Comparison of ENCODE assay signal across 1 cellular context in the genomic region with DNA sequence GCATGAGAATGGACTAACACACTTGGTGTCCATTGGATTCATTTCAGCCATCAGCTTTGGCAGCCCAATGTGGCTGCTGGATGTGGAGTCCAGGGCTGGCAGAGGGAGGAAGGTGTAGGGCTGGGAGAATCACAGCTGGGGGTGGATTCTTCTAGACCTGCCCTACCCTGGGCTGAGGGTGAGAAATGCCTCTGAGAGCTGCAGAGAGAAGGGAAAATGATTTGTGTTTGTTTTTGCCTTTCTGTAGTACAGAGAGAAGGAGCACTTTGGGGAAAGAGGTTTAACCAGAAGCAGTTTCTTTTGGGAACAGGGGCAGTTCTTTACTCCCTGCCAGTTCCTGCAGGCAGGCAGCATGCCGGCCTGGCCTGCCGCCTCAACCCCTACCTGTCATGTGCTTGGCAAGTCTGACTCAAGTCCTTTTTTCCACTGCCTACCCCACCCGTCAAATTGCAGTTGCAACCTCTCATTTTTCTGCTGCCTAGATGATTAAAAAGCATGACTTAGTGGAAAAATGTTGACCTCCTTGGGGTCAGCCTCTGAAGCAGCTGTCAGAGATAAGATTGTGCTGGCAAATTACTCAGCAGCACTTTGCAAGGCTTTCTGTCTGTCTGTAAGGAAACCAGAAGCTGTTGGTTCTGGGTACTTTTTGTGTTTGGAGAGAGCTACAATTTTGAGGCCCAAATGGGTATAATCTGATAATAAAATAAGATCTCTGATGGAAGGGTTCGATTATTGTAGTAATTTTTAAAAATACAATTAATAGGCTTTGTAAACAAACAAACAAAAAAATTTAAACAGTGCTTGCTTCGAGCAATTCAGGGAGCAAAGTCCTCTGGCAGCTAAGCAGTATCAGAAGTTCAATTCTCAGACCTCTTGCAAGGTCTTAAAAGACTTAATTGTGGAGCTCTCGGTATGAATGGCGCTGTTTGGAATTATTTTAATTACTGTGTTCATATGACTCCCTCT.
TF ChIP-seq lines count a peak whose summit lies in the region.

No MANE protein-coding gene starts in this region.

TF ChIP-seq in HEK293, 187 proteins besides CTCF, POLR2A, EP300 and RAD21 (continued from another document):
- TF ChIP-seq ZNF600 (tag by site-specific recombination; IDR thresholded peaks at IDR 0.05), result peak; percentile 33; the same call in 1 of the 2 replicates
- TF ChIP-seq, protein P1, sequence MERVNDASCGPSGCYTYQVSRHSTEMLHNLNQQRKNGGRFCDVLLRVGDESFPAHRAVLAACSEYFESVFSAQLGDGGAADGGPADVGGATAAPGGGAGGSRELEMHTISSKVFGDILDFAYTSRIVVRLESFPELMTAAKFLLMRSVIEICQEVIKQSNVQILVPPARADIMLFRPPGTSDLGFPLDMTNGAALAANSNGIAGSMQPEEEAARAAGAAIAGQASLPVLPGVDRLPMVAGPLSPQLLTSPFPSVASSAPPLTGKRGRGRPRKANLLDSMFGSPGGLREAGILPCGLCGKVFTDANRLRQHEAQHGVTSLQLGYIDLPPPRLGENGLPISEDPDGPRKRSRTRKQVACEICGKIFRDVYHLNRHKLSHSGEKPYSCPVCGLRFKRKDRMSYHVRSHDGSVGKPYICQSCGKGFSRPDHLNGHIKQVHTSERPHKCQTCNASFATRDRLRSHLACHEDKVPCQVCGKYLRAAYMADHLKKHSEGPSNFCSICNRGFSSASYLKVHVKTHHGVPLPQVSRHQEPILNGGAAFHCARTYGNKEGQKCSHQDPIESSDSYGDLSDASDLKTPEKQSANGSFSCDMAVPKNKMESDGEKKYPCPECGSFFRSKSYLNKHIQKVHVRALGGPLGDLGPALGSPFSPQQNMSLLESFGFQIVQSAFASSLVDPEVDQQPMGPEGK (tag by site-specific recombination; IDR thresholded peaks at IDR 0.05), result 0 out of 2 replicates have a peak, but pooled peaks have one; percentile 28
- TF ChIP-seq, protein P2, sequence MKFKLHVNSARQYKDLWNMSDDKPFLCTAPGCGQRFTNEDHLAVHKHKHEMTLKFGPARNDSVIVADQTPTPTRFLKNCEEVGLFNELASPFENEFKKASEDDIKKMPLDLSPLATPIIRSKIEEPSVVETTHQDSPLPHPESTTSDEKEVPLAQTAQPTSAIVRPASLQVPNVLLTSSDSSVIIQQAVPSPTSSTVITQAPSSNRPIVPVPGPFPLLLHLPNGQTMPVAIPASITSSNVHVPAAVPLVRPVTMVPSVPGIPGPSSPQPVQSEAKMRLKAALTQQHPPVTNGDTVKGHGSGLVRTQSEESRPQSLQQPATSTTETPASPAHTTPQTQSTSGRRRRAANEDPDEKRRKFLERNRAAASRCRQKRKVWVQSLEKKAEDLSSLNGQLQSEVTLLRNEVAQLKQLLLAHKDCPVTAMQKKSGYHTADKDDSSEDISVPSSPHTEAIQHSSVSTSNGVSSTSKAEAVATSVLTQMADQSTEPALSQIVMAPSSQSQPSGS (tag by site-specific recombination; IDR thresholded peaks at IDR 0.05; ENCODE audit: low read depth), result no peak
- TF ChIP-seq, protein P3, sequence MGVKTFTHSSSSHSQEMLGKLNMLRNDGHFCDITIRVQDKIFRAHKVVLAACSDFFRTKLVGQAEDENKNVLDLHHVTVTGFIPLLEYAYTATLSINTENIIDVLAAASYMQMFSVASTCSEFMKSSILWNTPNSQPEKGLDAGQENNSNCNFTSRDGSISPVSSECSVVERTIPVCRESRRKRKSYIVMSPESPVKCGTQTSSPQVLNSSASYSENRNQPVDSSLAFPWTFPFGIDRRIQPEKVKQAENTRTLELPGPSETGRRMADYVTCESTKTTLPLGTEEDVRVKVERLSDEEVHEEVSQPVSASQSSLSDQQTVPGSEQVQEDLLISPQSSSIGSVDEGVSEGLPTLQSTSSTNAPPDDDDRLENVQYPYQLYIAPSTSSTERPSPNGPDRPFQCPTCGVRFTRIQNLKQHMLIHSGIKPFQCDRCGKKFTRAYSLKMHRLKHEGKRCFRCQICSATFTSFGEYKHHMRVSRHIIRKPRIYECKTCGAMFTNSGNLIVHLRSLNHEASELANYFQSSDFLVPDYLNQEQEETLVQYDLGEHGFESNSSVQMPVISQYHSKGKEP (tag by site-specific recombination; IDR thresholded peaks at IDR 0.05), result peak; percentile 57; the same call in 1 of the 2 replicates
- TF ChIP-seq ZEB2 (tag by site-specific recombination; IDR thresholded peaks at IDR 0.05), result peak; percentile 67
- TF ChIP-seq ZNF521 (tag by site-specific recombination; IDR thresholded peaks at IDR 0.05), result no peak
- peak; percentile 46; the same call in 1 of the 2 replicates for TF ChIP-seq ZNF549 (tag by site-specific recombination; IDR thresholded peaks at IDR 0.05)
- TF ChIP-seq ZNF155 (tag by site-specific recombination; IDR thresholded peaks at IDR 0.05), result no peak
- no peak for TF ChIP-seq ZNF768 (tag by site-specific recombination; IDR thresholded peaks at IDR 0.05)
- TF ChIP-seq, protein P4, sequence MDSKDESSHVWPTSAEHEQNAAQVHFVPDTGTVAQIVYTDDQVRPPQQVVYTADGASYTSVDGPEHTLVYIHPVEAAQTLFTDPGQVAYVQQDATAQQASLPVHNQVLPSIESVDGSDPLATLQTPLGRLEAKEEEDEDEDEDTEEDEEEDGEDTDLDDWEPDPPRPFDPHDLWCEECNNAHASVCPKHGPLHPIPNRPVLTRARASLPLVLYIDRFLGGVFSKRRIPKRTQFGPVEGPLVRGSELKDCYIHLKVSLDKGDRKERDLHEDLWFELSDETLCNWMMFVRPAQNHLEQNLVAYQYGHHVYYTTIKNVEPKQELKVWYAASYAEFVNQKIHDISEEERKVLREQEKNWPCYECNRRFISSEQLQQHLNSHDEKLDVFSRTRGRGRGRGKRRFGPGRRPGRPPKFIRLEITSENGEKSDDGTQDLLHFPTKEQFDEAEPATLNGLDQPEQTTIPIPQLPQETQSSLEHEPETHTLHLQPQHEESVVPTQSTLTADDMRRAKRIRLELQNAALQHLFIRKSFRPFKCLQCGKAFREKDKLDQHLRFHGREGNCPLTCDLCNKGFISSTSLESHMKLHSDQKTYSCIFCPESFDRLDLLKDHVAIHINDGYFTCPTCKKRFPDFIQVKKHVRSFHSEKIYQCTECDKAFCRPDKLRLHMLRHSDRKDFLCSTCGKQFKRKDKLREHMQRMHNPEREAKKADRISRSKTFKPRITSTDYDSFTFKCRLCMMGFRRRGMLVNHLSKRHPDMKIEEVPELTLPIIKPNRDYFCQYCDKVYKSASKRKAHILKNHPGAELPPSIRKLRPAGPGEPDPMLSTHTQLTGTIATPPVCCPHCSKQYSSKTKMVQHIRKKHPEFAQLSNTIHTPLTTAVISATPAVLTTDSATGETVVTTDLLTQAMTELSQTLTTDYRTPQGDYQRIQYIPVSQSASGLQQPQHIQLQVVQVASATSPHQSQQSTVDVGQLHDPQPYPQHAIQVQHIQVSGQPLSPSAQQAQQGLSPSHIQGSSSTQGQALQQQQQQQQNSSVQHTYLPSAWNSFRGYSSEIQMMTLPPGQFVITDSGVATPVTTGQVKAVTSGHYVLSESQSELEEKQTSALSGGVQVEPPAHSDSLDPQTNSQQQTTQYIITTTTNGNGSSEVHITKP (tag by site-specific recombination; IDR thresholded peaks at IDR 0.05), result 0 out of 2 replicates have a peak, but pooled peaks have one; percentile 23
- TF ChIP-seq KLF8 (tag by site-specific recombination; IDR thresholded peaks at IDR 0.05), result no peak
- no peak for TF ChIP-seq OVOL3 (tag by site-specific recombination; IDR thresholded peaks at IDR 0.05)
- TF ChIP-seq ZBTB1 (tag by site-specific recombination; IDR thresholded peaks at IDR 0.05), result no peak
